ENCODE assay signal across 17 cellular contexts in genomic region chr20:42701948-42702347, GRCh38.
"Had no signal": no experiment of that assay in that cellular context is flagged by ENCODE, and none has a peak within 500 bp of the region (broad histone marks: within the 10 kb centered on the region; RNA-seq: fewer than 3 reads in every experiment).

No MANE protein-coding gene starts in this region.

- H3K4me1 ChIP-seq: esophagus squamous epithelium, spleen had no signal

- FAIRE-seq: endothelial cell of umbilical vein had no signal

- H3K27me3 ChIP-seq: cardiac muscle cell, esophagus squamous epithelium, sigmoid colon, spleen had no signal

- H3K27ac ChIP-seq: cardiac muscle cell, esophagus squamous epithelium, spleen had no signal

- ATAC-seq: activated CD8-positive, alpha-beta T cell treated with anti-CD3 and anti-CD28 coated beads for 36 hours; activated T-helper 17 cell treated with anti-CD3 and anti-CD28 coated beads, Interleukin-2, amount 50 U/mL, for 72 hours; stimulated activated naive B cell treated with anti-CD40 and anti-IgM and Interleukin-4, amounts not matched to agents 10 μg/mL and 1 μg/mL and 100 μg/mL, for 72 hours had no signal

- H3K9me3 ChIP-seq: esophagus squamous epithelium, sigmoid colon had no signal

- H3K36me3 ChIP-seq: cardiac muscle cell, esophagus squamous epithelium, sigmoid colon, spleen had no signal

- H3K4me3 ChIP-seq: cardiac muscle cell, esophagus squamous epithelium, sigmoid colon, spleen had no signal

- DNase-seq: activated CD4-positive, alpha-beta T cell treated with anti-CD3 and anti-CD28 coated beads, Interleukin-2, amount 10 ng/mL, durations not matched to agents 24 days and 14 days; activated CD8-positive, alpha-beta T cell treated with anti-CD3 and anti-CD28 coated beads for 36 hours; activated naive CD4-positive, alpha-beta T cell treated with Interleukin-2 at 50 U/mL for 16 hours; activated naive CD8-positive, alpha-beta T cell treated with anti-CD3 and anti-CD28 coated beads, Interleukin-2, amount 10 ng/mL, durations not matched to agents 7 days and 5 days; activated T-cell treated with anti-CD3 and anti-CD28 coated beads, Interleukin-2, amount 50 U/mL, for 1 hour; amygdala; dermis blood vessel endothelial cell; effector memory CD4-positive, alpha-beta T cell; esophagus squamous epithelium; hippocampal formation; sigmoid colon; spleen; stimulated activated naive B cell treated with anti-CD40 and anti-IgM and Interleukin-4, amounts not matched to agents 10 μg/mL and 1 μg/mL and 100 μg/mL, for 72 hours; T-helper 9 cell had no signal
